In genomic region chr19:11560404-11560988, GRCh38 we compare ENCODE assay signal across 8 cellular contexts. TPM values are rescaled to one million over a fixed set of nuclear protein-coding genes. Genes with fewer than 3 reads are reported as not detected.
DNase-seq lines count a peak whose midpoint lies in the region; ATAC-seq, FAIRE-seq and TF ChIP-seq lines count a peak whose summit lies in the region.

No MANE protein-coding gene starts in this region.

- peak; percentile 87 for DNase-seq in ELR (ENCODE audit: low read depth)
- DNase-seq in HCT116 (ENCODE audit: low read depth, low spot score) = peak; percentile 77
- DNase-seq in NCI-H226 = peak; percentile 29
- DNase-seq in H1 (ENCODE audit: low read depth in 1 of 2, low spot score in 2 of 2) = peak in 1 of 2 experiments; percentile 65
- DNase-seq in mucosa of gallbladder (ENCODE audit: low spot score) = peak; percentile 47
- DNase-seq in tibial nerve (ENCODE audit: low spot score in 2 of 2) = no peak

- H2AFZ ChIP-seq in HCT116 (ENCODE audit: low read depth, low read length, poor library complexity, severe bottlenecking) = no peak overlapping the region
- H2AFZ ChIP-seq in H1 (ENCODE audit: low read length) = no peak overlapping the region

- H2BK20ac ChIP-seq in H1 (ENCODE audit: low read length) = no peak overlapping the region

- H4K91ac ChIP-seq in H1 (replicated peaks; ENCODE audit: insufficient read length, low read length) = no peak overlapping the region

- ATAC-seq in HCT116 (peak; percentile 59), GM18907 (IDR thresholded peaks at IDR 0.05; ENCODE audit: unreplicated experiment) (no peak)
- peak; percentile 57 to 59 for ATAC-seq in activated CD4-positive, CD25-positive, alpha-beta regulatory T cell treated with anti-CD3 and anti-CD28 coated beads, Interleukin-2, amount 50 U/mL, for 24 hours

- no peaks in the 10 kb centered on the region for H4K20me1 ChIP-seq in HCT116 (ENCODE audit: insufficient read depth)
- H4K20me1 ChIP-seq in H1 (replicated peaks in 1 of 2; ENCODE audit: control insufficient read depth in 1 of 2, insufficient read depth in 2 of 2, low read length in 2 of 2) = peaks cover 0 to 10% of the 10 kb centered on the region in 2 experiments

- H3K9ac ChIP-seq in HCT116 (ENCODE audit: low read length) (peak overlapping the region; percentile 78), H1 (replicated peaks in 1 of 4; ENCODE audit: extremely low read depth in 1 of 4, low read depth in 3 of 4, low read length in 3 of 4) (no peak overlapping the region)

- no peak overlapping the region for H2BK5ac ChIP-seq in H1 (ENCODE audit: low read depth, low read length)

- no peak overlapping the region for H2AK5ac ChIP-seq in H1 (ENCODE audit: low read depth, low read length)

- H3K4me2 ChIP-seq in HCT116 (ENCODE audit: low read length) (peak overlapping the region; percentile 84), H1 (ENCODE audit: insufficient read depth in 1 of 2, low read depth in 2 of 2, low read length in 2 of 2) (peak overlapping the region; percentile 47 to 87; a peak in 1 of 4 replicates)

- no peak overlapping the region for H3K18ac ChIP-seq in H1 (ENCODE audit: extremely low read depth, low read length)

- no TSS peak for BruUV-seq in HCT116 (replicated peaks; lab: Mats Ljungman, UMichigan)

- H2BK12ac ChIP-seq in H1 (ENCODE audit: low read depth, low read length) = no peak overlapping the region

- no peak for FAIRE-seq in H1 (lab: Jason Lieb, UNC)

- no peak overlapping the region for H4K5ac ChIP-seq in H1 (ENCODE audit: insufficient read length, low read depth, low read length)

- no peak overlapping the region for H2BK15ac ChIP-seq in H1 (ENCODE audit: low read length)

- peaks cover 0 to 5% of the 10 kb centered on the region in 2 experiments; a peak in 2 of 4 replicates for H3K36me3 ChIP-seq in HCT116 (ENCODE audit: control insufficient read depth in 1 of 2, insufficient read depth in 2 of 2, low read length in 2 of 2)
- no peaks in the 10 kb centered on the region; a peak in 1 of 8 replicates for H3K36me3 ChIP-seq in H1 (ENCODE audit: control insufficient read depth in 2 of 4, insufficient read depth in 4 of 4, low read length in 3 of 4)
- H3K36me3 ChIP-seq in tibial nerve = peaks cover 0 to 14% (median 0%) of the 10 kb centered on the region in 3 donors

- no peaks in the 10 kb centered on the region for H3K9me2 ChIP-seq in HCT116 (ENCODE audit: insufficient read depth)

- POLR2A ChIA-PET in HCT116 (lab: Charles Lee) = no interaction called here
- POLR2A ChIA-PET in H1 (lab: Charles Lee; ENCODE audit: partially characterized antibody) = interaction anchor here (1.0 to 2.5 kb wide), 3 partner anchors 9 to 20 kb away, joined by 5 to 8 read pairs (median 5); no protein-coding TSS in a partner anchor

- H3K9me3 ChIP-seq in HCT116 (ENCODE audit: control insufficient read depth in 1 of 2, insufficient read depth in 1 of 2, low read depth in 1 of 2, low read length in 2 of 2) (no peaks in the 10 kb centered on the region), H1 (ENCODE audit: insufficient read depth in 2 of 2, low read depth in 1 of 2, low read length in 1 of 2) (no peaks in the 10 kb centered on the region), tibial nerve (no peaks in the 10 kb centered on the region)

- TF ChIP-seq EP300 in H1 (IDR thresholded peaks at IDR 0.05; ENCODE audit: borderline replicate concordance in 1 of 2, low read depth in 2 of 2, low read length in 2 of 2) = no peak
- no peak for TF ChIP-seq EP300 in tibial nerve (IDR thresholded peaks at IDR 0.05)

- no peak overlapping the region for H3K23ac ChIP-seq in H1 (ENCODE audit: insufficient read length)

- H3K27me3 ChIP-seq in HCT116 (ENCODE audit: insufficient read depth, low read length) (no peaks in the 10 kb centered on the region), H1 (replicated peaks in 1 of 4; ENCODE audit: control insufficient read depth in 3 of 4, extremely low read depth in 1 of 4, insufficient read depth in 3 of 4, low read length in 3 of 4) (no peaks in the 10 kb centered on the region), tibial nerve (no peaks in the 10 kb centered on the region)

- intact Hi-C loops in HCT116 (cut with micrococcal nuclease) = loop anchor here (1.0 to 5.0 kb wide), 2 partner anchors 237 to 252 kb away; partner anchors contain the start of gene ZNF491

- 36% methylated on average over 9 of the region's 9 CpGs; no CpG with 5 or more reads in 1 of the 2 experiments for WGBS in H1 (ENCODE audit: extremely low coverage in 1 of 2, insufficient coverage in 1 of 2, insufficient read length in 1 of 2, insufficient replicate concordance in 2 of 2, low coverage in 1 of 2, low lambda C conversion rate in 2 of 2, missing lambda C conversion rate in 1 of 2), 2 experiments
- 8 to 16% methylated on average over 9 of the region's 9 CpGs for WGBS in tibial nerve, 2 donors

- TF ChIP-seq POLR2A in HCT116 (IDR thresholded peaks at IDR 0.05; ENCODE audit: borderline replicate concordance, extremely low read depth, insufficient read depth, insufficient read length) = no peak
- TF ChIP-seq POLR2A in H1 (IDR thresholded peaks at IDR 0.05; ENCODE audit: control extremely low read depth in 1 of 2, low read depth in 2 of 2, low read length in 2 of 2) = no peak
- TF ChIP-seq POLR2A in tibial nerve (IDR thresholded peaks at IDR 0.05) = no peak

- TF ChIP-seq CTCF in HCT116 (IDR thresholded peaks at IDR 0.05 in 2 of 3, conservative IDR thresholded peaks at IDR 0.05 in 1 of 3; ENCODE audit: borderline replicate concordance in 1 of 3, insufficient read depth in 1 of 3, low read depth in 2 of 3, low read length in 2 of 3) (peak; percentile 71 to 86 (median 75)), H1 (IDR thresholded peaks at IDR 0.05; ENCODE audit: control extremely low read depth in 1 of 3, insufficient read depth in 1 of 3, low read depth in 1 of 3, low read length in 3 of 3) (peak; percentile 8 to 85 (median 85)), tibial nerve (IDR thresholded peaks at IDR 0.05) (peak; percentile 32 to 65 (median 60))

- no peak overlapping the region for H3K4ac ChIP-seq in H1 (replicated peaks; ENCODE audit: insufficient read length, low read depth, low read length)

- RAD21 ChIA-PET in HCT116 (lab: Charles Lee; ENCODE audit: low non-redundant PET in 1 of 2, low total read pairs in 2 of 2, uncharacterized antibody in 2 of 2, unreplicated experiment in 2 of 2) = interaction anchor here in 1 of 2 experiments (0.6 kb wide), 1 partner anchor 28 kb away, joined by 3 read pairs; no protein-coding TSS in a partner anchor

- no peak overlapping the region for H3K14ac ChIP-seq in H1 (ENCODE audit: insufficient read length)

- H3K79me2 ChIP-seq in HCT116 (ENCODE audit: insufficient read depth, low read length) = peaks cover 39% of the 10 kb centered on the region
- peaks cover 4 to 30% of the 10 kb centered on the region in 2 experiments; a peak in 3 of 4 replicates for H3K79me2 ChIP-seq in H1 (ENCODE audit: control insufficient read depth in 1 of 2, insufficient read depth in 2 of 2, low read length in 2 of 2)

- CTCF ChIA-PET in HCT116 (lab: Charles Lee) = interaction anchor here (1.0 to 1.9 kb wide), 7 partner anchors 8 to 179 kb away, joined by 3 to 8 read pairs (median 4); partner anchors contain the start of genes ODAD3 and PRKCSH
- CTCF ChIA-PET in H1 (lab: Charles Lee; ENCODE audit: partially characterized antibody) = interaction anchor here (0.8 to 3.2 kb wide), 17 partner anchors 9 to 77 kb away, joined by 3 to 24 read pairs (median 4); no protein-coding TSS in a partner anchor

- no peak overlapping the region for H2BK120ac ChIP-seq in H1 (replicated peaks; ENCODE audit: low read depth, low read length)

- no peak overlapping the region for H3K56ac ChIP-seq in H1 (replicated peaks; ENCODE audit: insufficient read length, low read depth, low read length)

- H4K8ac ChIP-seq in H1 (ENCODE audit: extremely low read depth, insufficient read depth, low read length) = no peak overlapping the region

- H3K4me3 ChIP-seq in HCT116 (replicated peaks in 1 of 2; ENCODE audit: low read depth in 1 of 2, low read length in 2 of 2) (peak overlapping the region; percentile 85 to 94), H1 (ENCODE audit: extremely low read depth in 1 of 4, insufficient read depth in 2 of 4, low read depth in 3 of 4, low read length in 4 of 4) (0 out of 8 replicates have a peak overlapping the region, but pooled peaks of 1 of the 4 experiments have one; percentile 82), tibial nerve (no peak overlapping the region)

- H3K4me1 ChIP-seq in HCT116 (ENCODE audit: control insufficient read depth in 1 of 2, insufficient read depth in 2 of 2, low read length in 2 of 2) = peaks cover 0 to 17% of the 10 kb centered on the region in 2 experiments; a peak in 2 of 4 replicates
- peaks cover 0 to 3% (median 0%) of the 10 kb centered on the region in 4 experiments; a peak in 4 of 7 replicates for H3K4me1 ChIP-seq in H1 (replicated peaks in 1 of 4; ENCODE audit: control insufficient read depth in 3 of 4, insufficient read depth in 4 of 4, low read length in 3 of 4)
- peaks cover 0 to 44% (median 17%) of the 10 kb centered on the region in 4 donors for H3K4me1 ChIP-seq in tibial nerve

- H3K27ac ChIP-seq in HCT116 (ENCODE audit: low read depth, low read length) = 0 out of 2 replicates have a peak overlapping the region, but pooled peaks have one; percentile 57
- no peak overlapping the region for H3K27ac ChIP-seq in H1 (ENCODE audit: low read depth, low read length)
- H3K27ac ChIP-seq in tibial nerve = no peak overlapping the region

- H3K23me2 ChIP-seq in H1 (ENCODE audit: low read depth, low read length) = peaks cover 7% of the 10 kb centered on the region; the same call in 1 of the 2 replicates

- TF ChIP-seq RAD21 in HCT116 (IDR thresholded peaks at IDR 0.05; ENCODE audit: low read depth) (peak; percentile 75), H1 (IDR thresholded peaks at IDR 0.05 in 1 of 2, conservative IDR thresholded peaks at IDR 0.05 in 1 of 2; ENCODE audit: low read depth in 2 of 2, low read length in 2 of 2) (peak; percentile 83 to 89)

- peaks cover 12% of the 10 kb centered on the region for H3K79me1 ChIP-seq in H1 (ENCODE audit: low read depth, low read length)

RNA-seq across cellular contexts. Expression of gene ELOF1, which starts 1.5 kb away (rescaled TPM):
- total RNA-seq in HCT116 (2021; ENCODE audit: unreplicated experiment) = 74.5 TPM
- 49.0 and 58.0 TPM in 2 replicates for polyA plus RNA-seq in HCT116 (2012)
- 84.2 and 88.4 TPM in 2 replicates for total RNA-seq in H1 (2021; fragmentation: NEBNext Ultra II Directional; extraction: Animal tissue kit (Norgen Biotek cat#: 25700))
- polyA plus RNA-seq in H1 (2011; rRNA removed) = 101 and 160 TPM in 2 replicates
- polyA plus RNA-seq in H1 (2011; cell fraction: cytosol; rRNA removed) = 144 TPM
- polyA plus RNA-seq in H1 (2011; cell fraction: nucleus; rRNA removed) = 65.0 TPM
- 86.7 to 104 TPM (median 91.1 TPM) in 4 replicates for polyA plus RNA-seq in H1 (2012, experiment 1 of 2)
- polyA plus RNA-seq in H1 (2012, experiment 2 of 2) = 112 TPM
- 63.3 TPM for polyA plus RNA-seq in H1 (2013, experiment 1 of 2)
- polyA plus RNA-seq in H1 (2013, experiment 2 of 2) = 63.8 TPM
- polyA minus RNA-seq in H1 (2011; rRNA and poly(A)+ RNA removed) = 30.2 and 38.3 TPM in 2 replicates
- polyA minus RNA-seq in H1 (2011; cell fraction: cytosol; rRNA and poly(A)+ RNA removed) = 31.8 TPM
- polyA minus RNA-seq in H1 (2011; cell fraction: nucleus; rRNA and poly(A)+ RNA removed) = 35.5 TPM
- total RNA-seq in mucosa of gallbladder = 53.8 TPM
- 10 to 100 TPM; 26.8 to 34.1 (median 28.9) TPM for total RNA-seq in tibial nerve

RNA-seq across cellular contexts. Expression of gene ACP5, which starts 16.9 kb away (rescaled TPM):
- total RNA-seq in HCT116 (2021; ENCODE audit: unreplicated experiment) = 1.2 TPM
- 0.25 TPM in 2 replicates for polyA plus RNA-seq in HCT116 (2012)
- total RNA-seq in H1 (2021; fragmentation: NEBNext Ultra II Directional; extraction: Animal tissue kit (Norgen Biotek cat#: 25700)) = 8.3 and 9.0 TPM in 2 replicates
- polyA plus RNA-seq in H1 (2011; rRNA removed) = 14.3 and 16.5 TPM in 2 replicates
- 16.1 TPM for polyA plus RNA-seq in H1 (2011; cell fraction: cytosol; rRNA removed)
- polyA plus RNA-seq in H1 (2011; cell fraction: nucleus; rRNA removed) = 18.6 TPM
- 8.1 to 14.0 TPM (median 11.7 TPM) in 4 replicates for polyA plus RNA-seq in H1 (2012, experiment 1 of 2)
- 13.3 TPM for polyA plus RNA-seq in H1 (2012, experiment 2 of 2)
- 17.4 TPM for polyA plus RNA-seq in H1 (2013, experiment 1 of 2)
- polyA plus RNA-seq in H1 (2013, experiment 2 of 2) = 16.5 TPM
- polyA minus RNA-seq in H1 (2011; rRNA and poly(A)+ RNA removed) = 9.4 and 11.3 TPM in 2 replicates
- polyA minus RNA-seq in H1 (2011; cell fraction: cytosol; rRNA and poly(A)+ RNA removed) = 5.1 TPM
- polyA minus RNA-seq in H1 (2011; cell fraction: nucleus; rRNA and poly(A)+ RNA removed) = 3.4 TPM
- total RNA-seq in mucosa of gallbladder = 18.0 TPM
- total RNA-seq in tibial nerve = 10 to 100 TPM in 3 of 4 donors, 1 to 10 TPM in 1; 4.8 to 12.6 (median 10.7) TPM

RNA-seq across cellular contexts. Expression of gene CNN1, which starts 21.8 kb away (rescaled TPM):
- 0.64 TPM for total RNA-seq in HCT116 (2021; ENCODE audit: unreplicated experiment)
- polyA plus RNA-seq in HCT116 (2012) = 0.20 and 0.26 TPM in 2 replicates
- total RNA-seq in H1 (2021; fragmentation: NEBNext Ultra II Directional; extraction: Animal tissue kit (Norgen Biotek cat#: 25700)) = 29.8 and 32.4 TPM in 2 replicates
- polyA plus RNA-seq in H1 (2011; rRNA removed) = 50.8 and 62.8 TPM in 2 replicates
- polyA plus RNA-seq in H1 (2011; cell fraction: cytosol; rRNA removed) = 40.5 TPM
- polyA plus RNA-seq in H1 (2011; cell fraction: nucleus; rRNA removed) = 23.7 TPM
- polyA plus RNA-seq in H1 (2012, experiment 1 of 2) = 18.1 to 31.2 TPM (median 28.0 TPM) in 4 replicates
- 23.3 TPM for polyA plus RNA-seq in H1 (2012, experiment 2 of 2)
- polyA plus RNA-seq in H1 (2013, experiment 1 of 2) = 18.4 TPM
- 19.1 TPM for polyA plus RNA-seq in H1 (2013, experiment 2 of 2)
- 7.7 and 14.6 TPM in 2 replicates for polyA minus RNA-seq in H1 (2011; rRNA and poly(A)+ RNA removed)
- 18.9 TPM for polyA minus RNA-seq in H1 (2011; cell fraction: cytosol; rRNA and poly(A)+ RNA removed)
- polyA minus RNA-seq in H1 (2011; cell fraction: nucleus; rRNA and poly(A)+ RNA removed) = 5.3 TPM
- total RNA-seq in mucosa of gallbladder = 1,051 TPM
- total RNA-seq in tibial nerve = 10 to 100 TPM; 21.3 to 43.3 (median 27.3) TPM

RNA-seq across cellular contexts. Expression of gene ECSIT, which starts 31.6 kb away (rescaled TPM):
- 52.8 TPM for total RNA-seq in HCT116 (2021; ENCODE audit: unreplicated experiment)
- 39.4 and 52.9 TPM in 2 replicates for polyA plus RNA-seq in HCT116 (2012)
- 53.5 and 55.7 TPM in 2 replicates for total RNA-seq in H1 (2021; fragmentation: NEBNext Ultra II Directional; extraction: Animal tissue kit (Norgen Biotek cat#: 25700))
- 74.1 and 118 TPM in 2 replicates for polyA plus RNA-seq in H1 (2011; rRNA removed)
- 81.0 TPM for polyA plus RNA-seq in H1 (2011; cell fraction: cytosol; rRNA removed)
- 87.0 TPM for polyA plus RNA-seq in H1 (2011; cell fraction: nucleus; rRNA removed)
- polyA plus RNA-seq in H1 (2012, experiment 1 of 2) = 48.8 to 61.3 TPM (median 59.0 TPM) in 4 replicates
- polyA plus RNA-seq in H1 (2012, experiment 2 of 2) = 70.8 TPM
- polyA plus RNA-seq in H1 (2013, experiment 1 of 2) = 31.2 TPM
- polyA plus RNA-seq in H1 (2013, experiment 2 of 2) = 32.1 TPM
- polyA minus RNA-seq in H1 (2011; rRNA and poly(A)+ RNA removed) = 91.8 and 97.8 TPM in 2 replicates
- 44.0 TPM for polyA minus RNA-seq in H1 (2011; cell fraction: cytosol; rRNA and poly(A)+ RNA removed)
- polyA minus RNA-seq in H1 (2011; cell fraction: nucleus; rRNA and poly(A)+ RNA removed) = 23.8 TPM
- total RNA-seq in mucosa of gallbladder = 52.9 TPM
- 10 to 100 TPM; 45.2 to 81.6 (median 58.4) TPM for total RNA-seq in tibial nerve

RNA-seq across cellular contexts. Expression of gene ZNF627, which starts 36.8 kb away (rescaled TPM):
- total RNA-seq in HCT116 (2021; ENCODE audit: unreplicated experiment) (14.8 TPM), mucosa of gallbladder (13.9 TPM), tibial nerve (10 to 100 TPM in 3 of 4 donors, 1 to 10 TPM in 1; 9.0 to 30.8 (median 12.2) TPM)
- 5.9 and 9.3 TPM in 2 replicates for polyA plus RNA-seq in HCT116 (2012)
- 13.7 and 15.8 TPM in 2 replicates for total RNA-seq in H1 (2021; fragmentation: NEBNext Ultra II Directional; extraction: Animal tissue kit (Norgen Biotek cat#: 25700))
- 5.4 and 7.2 TPM in 2 replicates for polyA plus RNA-seq in H1 (2011; rRNA removed)
- 7.5 TPM for polyA plus RNA-seq in H1 (2011; cell fraction: cytosol; rRNA removed)
- polyA plus RNA-seq in H1 (2011; cell fraction: nucleus; rRNA removed) = 3.6 TPM
- polyA plus RNA-seq in H1 (2012, experiment 1 of 2) = 7.7 to 10.1 TPM (median 8.7 TPM) in 4 replicates
- polyA plus RNA-seq in H1 (2012, experiment 2 of 2) = 0.71 TPM
- 6.8 TPM for polyA plus RNA-seq in H1 (2013, experiment 1 of 2)
- polyA plus RNA-seq in H1 (2013, experiment 2 of 2) = 7.1 TPM
- polyA minus RNA-seq in H1 (2011; rRNA and poly(A)+ RNA removed) = 17.5 and 26.4 TPM in 2 replicates
- polyA minus RNA-seq in H1 (2011; cell fraction: cytosol; rRNA and poly(A)+ RNA removed) = 11.2 TPM
- 9.8 TPM for polyA minus RNA-seq in H1 (2011; cell fraction: nucleus; rRNA and poly(A)+ RNA removed)

Comparison
In these comparisons a context has a peak if more than half of its experiments do, and no peak if none do; other contexts are left out.
1. DNase-seq: peak in ELR (single experiment), HCT116 (single experiment), NCI-H226 (single experiment) and mucosa of gallbladder (single experiment); none in tibial nerve (0 of 2).
2. H3K4me3 ChIP-seq: peak in HCT116 (2 of 2); none in tibial nerve (0 of 4).
3. RNA of gene CNN1, which starts 21.8 kb away (total RNA-seq): 1,051 TPM in mucosa of gallbladder (single experiment); 21.3 to 43.3 TPM in tibial nerve, 29.8 to 32.4 TPM in H1 and 0.64 TPM in HCT116 (single experiment); every median in the first group is over 10 times any median in the second.
4. Peak in every context shown above with its lines, with median percentiles within 50 percentile points of each other: CTCF ChIP-seq.